In the genomic region with DNA sequence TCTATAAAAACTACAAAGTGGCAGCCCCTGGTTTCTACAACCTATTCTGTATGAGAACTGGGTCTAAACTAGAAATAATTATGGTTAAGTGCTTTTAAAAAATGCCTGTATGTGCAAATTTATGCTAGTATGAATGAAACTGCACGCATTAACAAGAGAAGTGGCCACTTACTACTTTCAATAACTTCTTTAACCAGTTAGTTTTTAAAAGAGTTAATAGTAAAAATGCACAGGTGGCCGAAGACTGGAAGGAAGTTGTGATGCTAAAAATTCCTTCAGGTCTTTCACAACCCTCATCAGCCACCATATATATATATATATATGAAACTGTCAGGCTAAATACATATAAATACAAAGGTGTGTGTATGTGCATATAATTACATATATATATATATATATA, we compare ENCODE assay signal across 36 cellular contexts.
"Had no signal": no experiment of that assay in that cellular context is flagged by ENCODE, and none has a peak within 500 bp of the region (broad histone marks: within the 10 kb centered on the region; RNA-seq: fewer than 3 reads in every experiment).

No MANE protein-coding gene starts in this region.

- H3K27me3 ChIP-seq: MG63 had no signal

- H3K9me3 ChIP-seq: MG63 had no signal

- DNase-seq: Karpas-422, Kasumi-1, MG63, MV-4-11, NCI-H1048, NCI-H1092, NCI-H1092 treated with DMSO at 0.1 percent for 48 hours, NCI-H1105, NCI-H1105 treated with DMSO at 0.1 percent for 48 hours, NCI-H1417, NCI-H1417 treated with DMSO at 0.1 percent for 48 hours, NCI-H1436, NCI-H1436 treated with DMSO at 0.1 percent for 48 hours, NCI-H146, NCI-H1694, NCI-H1694 treated with DMSO at 0.1 percent for 48 hours, NCI-H187, NCI-H187 treated with DMSO at 0.1 percent for 48 hours, NCI-H1930, NCI-H2029, NCI-H2029 treated with DMSO at 0.1 percent for 48 hours, NCI-H2081, NCI-H2081 treated with DMSO at 0.1 percent for 48 hours, NCI-H2107, NCI-H2171, NCI-H2171 treated with DMSO at 0.1 percent for 48 hours, NCI-H2227 treated with DMSO at 0.1 percent for 48 hours, NCI-H226, NCI-H345, NCI-H446, NCI-H446 treated with DMSO at 0.1 percent for 48 hours, NCI-H510A, NCI-H510A treated with DMSO at 0.1 percent for 48 hours, NCI-H524, NCI-H524 treated with DMSO at 0.1 percent for 48 hours, NCI-H526 had no signal

- H3K4me3 ChIP-seq: MG63 had no signal
